ENCODE assay signal across 22 cellular contexts in genomic region chr15:58279654-58280053, GRCh38.
"Had no signal": no experiment of that assay in that cellular context is flagged by ENCODE, and none has a peak within 500 bp of the region (broad histone marks: within the 10 kb centered on the region; RNA-seq: fewer than 3 reads in every experiment).

No MANE protein-coding gene starts in this region.

- ATAC-seq: Panc1, PC-3 had no signal

- DNase-seq: IMR-90, Kasumi-1, MV-4-11, NCI-H1048, NCI-H1105, NCI-H1417, NCI-H1436 treated with DMSO at 0.1 percent for 48 hours, NCI-H1694, NCI-H187 treated with DMSO at 0.1 percent for 48 hours, NCI-H2029 treated with DMSO at 0.1 percent for 48 hours, NCI-H2107, NCI-H2227 treated with DMSO at 0.1 percent for 48 hours, NCI-H446, NCI-H510A, NCI-H524 treated with DMSO at 0.1 percent for 48 hours, NCI-H69, NCI-H774, PC-3, SHP77 had no signal

- H3K4me2 ChIP-seq: KMS-11 had no signal

- H3K27ac ChIP-seq: KMS-11, RWPE1 had no signal

- H3K9ac ChIP-seq: KMS-11 had no signal
